ENCODE assay signal across 18 cellular contexts in the genomic region with DNA sequence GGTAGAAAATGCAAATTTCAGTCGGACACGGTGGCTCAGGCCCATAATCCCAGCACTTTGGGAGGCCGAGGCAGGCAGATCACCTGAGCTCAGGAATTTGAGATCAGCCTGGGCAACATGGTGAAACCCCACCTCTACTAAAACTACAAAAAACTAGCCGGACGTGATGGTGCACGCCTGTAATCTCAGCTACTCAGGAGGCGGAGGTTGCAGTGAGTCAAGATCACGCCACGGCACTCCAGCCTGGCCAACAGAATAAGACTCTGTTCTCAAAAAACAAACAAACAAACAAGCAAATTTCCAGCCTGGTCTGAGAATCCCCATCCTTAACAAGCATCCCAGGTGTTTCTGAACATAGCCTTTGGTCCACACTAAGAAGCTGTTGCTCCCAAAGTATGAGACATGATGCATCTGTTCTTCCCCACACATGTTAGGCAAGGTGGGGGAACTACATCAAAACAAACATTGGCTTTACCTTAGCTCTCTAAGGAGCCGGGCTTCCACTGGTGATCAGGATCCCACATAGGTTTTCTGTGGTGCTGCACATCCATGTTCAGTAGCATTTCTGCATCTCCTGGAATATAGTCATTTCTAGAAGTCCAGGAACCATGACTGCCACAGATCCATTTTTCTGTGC.
DNase-seq lines count a peak whose midpoint lies in the region; ATAC-seq and TF ChIP-seq lines count a peak whose summit lies in the region.
"Had no signal": no experiment of that assay in that cellular context is flagged by ENCODE, and none has a peak within 500 bp of the region (broad histone marks: within the 10 kb centered on the region; RNA-seq: fewer than 3 reads in every experiment).

No MANE protein-coding gene starts in this region.

- DNase-seq in DND-41 = peak; percentile 16
- no peak for DNase-seq in activated T-helper 1 cell treated with anti-CD3 and anti-CD28 coated beads, Interleukin-12 subunit alpha, Interleukin-12 subunit beta, Interleukin-2, Interleukin-4 antibody, amounts not matched to agents 30 ng/mL and 10 ng/mL and 1 ng/mL, durations not matched to agents 14 hours and 24 hours and 36 hours (ENCODE audit: low spot score)
- DNase-seq in stimulated activated naive CD4-positive, alpha-beta T cell (lab: John Stamatoyannopoulos, UW) = no peak
- no peak for DNase-seq in NCI-H526 (lab: John Stamatoyannopoulos, UW)
- no peak for DNase-seq in central memory CD4-positive, alpha-beta T cell
- DNase-seq: activated CD4-positive, alpha-beta T cell treated with anti-CD3 and anti-CD28 coated beads, Interleukin-2, amount 50 U/mL, for 4 hours; activated effector memory CD4-positive, alpha-beta T cell treated with anti-CD3 and anti-CD28 coated beads, Interleukin-2, amount 50 U/mL, for 16 hours; C1 segment of cervical spinal cord; effector CD4-positive, alpha-beta T cell; NCI-H2029 treated with DMSO at 0.1 percent for 48 hours; NCI-H748 treated with DMSO at 0.1 percent for 48 hours; occipital lobe; SIG-M5 had no signal

- intact Hi-C loops in activated T-helper 1 cell treated with anti-CD3 and anti-CD28 coated beads, Interleukin-12 subunit alpha, Interleukin-12 subunit beta, Interleukin-2, Interleukin-4 antibody, amounts not matched to agents 30 ng/mL and 10 ng/mL and 1 ng/mL, durations not matched to agents 14 hours and 24 hours and 36 hours (cut with micrococcal nuclease) = no loop called here

- H4K20me1 ChIP-seq in DND-41 (ENCODE audit: insufficient read depth, low read length) (no peaks in the 10 kb centered on the region), Loucy (ENCODE audit: insufficient read depth, low read length, poor library complexity, severe bottlenecking) (no peaks in the 10 kb centered on the region)

- H3K9me3 ChIP-seq in DND-41 (ENCODE audit: insufficient read depth, low read length, severe bottlenecking) (no peaks in the 10 kb centered on the region), Loucy (ENCODE audit: insufficient read depth, low read depth, low read length) (no peaks in the 10 kb centered on the region), esophagus (ENCODE audit: control insufficient read depth in 2 of 2, insufficient read depth in 1 of 2, low read depth in 1 of 2, low read length in 1 of 2) (no peaks in the 10 kb centered on the region)

- H3K27me3 ChIP-seq in DND-41 (ENCODE audit: insufficient read depth, low read length, poor library complexity) (no peaks in the 10 kb centered on the region), Loucy (ENCODE audit: insufficient read depth, low read length, poor library complexity, severe bottlenecking) (no peaks in the 10 kb centered on the region), esophagus (ENCODE audit: control insufficient read depth in 1 of 2, insufficient read depth in 2 of 2, low read length in 2 of 2) (no peaks in the 10 kb centered on the region)

- no peak for TF ChIP-seq CTCF in DND-41 (IDR thresholded peaks at IDR 0.05; ENCODE audit: borderline replicate concordance, extremely low read depth, low read length, poor library complexity, severe bottlenecking)
- no peak for TF ChIP-seq CTCF in Loucy (conservative IDR thresholded peaks at IDR 0.05; ENCODE audit: low read length)

- H3K9ac ChIP-seq in DND-41 (ENCODE audit: low read depth, low read length) (peak overlapping the region; percentile 61), Loucy (ENCODE audit: low read depth, low read length, poor library complexity, severe bottlenecking) (peak overlapping the region; percentile 96)

- no peak overlapping the region for H3K27ac Mint-ChIP-seq in activated T-helper 1 cell treated with anti-CD3 and anti-CD28 coated beads, Interleukin-12 subunit alpha, Interleukin-12 subunit beta, Interleukin-2, Interleukin-4 antibody, amounts not matched to agents 30 ng/mL and 10 ng/mL and 1 ng/mL, durations not matched to agents 14 hours and 24 hours and 36 hours
- H3K27ac Mint-ChIP-seq: memory B cell had no signal

- H3K4me1 ChIP-seq in DND-41 (ENCODE audit: insufficient read depth, low read length) = peaks cover 61% of the 10 kb centered on the region
- peaks cover 90% of the 10 kb centered on the region for H3K4me1 ChIP-seq in Loucy (ENCODE audit: insufficient read depth, low read length, poor library complexity, severe bottlenecking)
- H3K4me1 ChIP-seq in esophagus (ENCODE audit: control insufficient read depth in 2 of 2, insufficient read depth in 2 of 2, low read length in 1 of 2) = peaks cover 2 to 5% of the 10 kb centered on the region in 2 donors

- 58 to 73% methylated on average over 10 of the region's 10 CpGs for WGBS in esophagus, 2 donors

- no peaks in the 10 kb centered on the region for H3K9me2 ChIP-seq in Loucy (replicated peaks; ENCODE audit: low read depth, low read length)

- H3K4me3 ChIP-seq in DND-41 (ENCODE audit: low read depth in 1 of 2, low read length in 2 of 2) = peak overlapping the region in 1 of 2 experiments; percentile 36; a peak in 2 of 4 replicates
- H3K4me3 ChIP-seq in Loucy (ENCODE audit: low read length, poor library complexity, severe bottlenecking) = peak overlapping the region; percentile 76
- no peak overlapping the region for H3K4me3 ChIP-seq in esophagus (ENCODE audit: low read depth in 1 of 2, low read length in 2 of 2)
- no peak overlapping the region for H3K4me3 ChIP-seq in skin epidermis

- H3K4me1 Mint-ChIP-seq in activated T-helper 1 cell treated with anti-CD3 and anti-CD28 coated beads, Interleukin-12 subunit alpha, Interleukin-12 subunit beta, Interleukin-2, Interleukin-4 antibody, amounts not matched to agents 30 ng/mL and 10 ng/mL and 1 ng/mL, durations not matched to agents 14 hours and 24 hours and 36 hours (ENCODE audit: low read depth) = peaks cover 41% of the 10 kb centered on the region

- H3K27ac ChIP-seq in DND-41 (ENCODE audit: low read length) (peak overlapping the region; percentile 95), esophagus (ENCODE audit: low read depth in 2 of 2, low read length in 1 of 2) (peak overlapping the region; percentile 80 to 81), skin epidermis (peak overlapping the region in 12 of 21 experiments; percentile 21 to 77 (median 44))

- H3F3A ChIP-seq in Loucy (ENCODE audit: low read depth) = peaks cover 8% of the 10 kb centered on the region

- H2AFZ ChIP-seq in DND-41 (ENCODE audit: low read depth, low read length) (peak overlapping the region; percentile 40), Loucy (ENCODE audit: low read length) (no peak overlapping the region)

- H3K36me3 ChIP-seq in DND-41 (ENCODE audit: insufficient read depth, low read length) (no peaks in the 10 kb centered on the region), Loucy (ENCODE audit: insufficient read depth, low read length) (peaks cover 20% of the 10 kb centered on the region; the same call in 1 of the 2 replicates), esophagus (ENCODE audit: control insufficient read depth in 2 of 2, insufficient read depth in 2 of 2, low read length in 1 of 2) (peaks cover 2 to 12% of the 10 kb centered on the region in 2 donors)

- no peak overlapping the region for H3K4me3 Mint-ChIP-seq in activated T-helper 1 cell treated with anti-CD3 and anti-CD28 coated beads, Interleukin-12 subunit alpha, Interleukin-12 subunit beta, Interleukin-2, Interleukin-4 antibody, amounts not matched to agents 30 ng/mL and 10 ng/mL and 1 ng/mL, durations not matched to agents 14 hours and 24 hours and 36 hours
- H3K4me3 Mint-ChIP-seq: brain, memory B cell had no signal

- H3K9me3 Mint-ChIP-seq in activated T-helper 1 cell treated with anti-CD3 and anti-CD28 coated beads, Interleukin-12 subunit alpha, Interleukin-12 subunit beta, Interleukin-2, Interleukin-4 antibody, amounts not matched to agents 30 ng/mL and 10 ng/mL and 1 ng/mL, durations not matched to agents 14 hours and 24 hours and 36 hours = no peaks in the 10 kb centered on the region
- H3K9me3 Mint-ChIP-seq: brain, memory B cell had no signal

- H3K27me3 Mint-ChIP-seq in activated T-helper 1 cell treated with anti-CD3 and anti-CD28 coated beads, Interleukin-12 subunit alpha, Interleukin-12 subunit beta, Interleukin-2, Interleukin-4 antibody, amounts not matched to agents 30 ng/mL and 10 ng/mL and 1 ng/mL, durations not matched to agents 14 hours and 24 hours and 36 hours (ENCODE audit: insufficient read depth) = no peaks in the 10 kb centered on the region
- H3K27me3 Mint-ChIP-seq: brain had no signal

- H3K79me2 ChIP-seq in DND-41 (ENCODE audit: insufficient read depth, low read length) = peaks cover 4% of the 10 kb centered on the region; the same call in 1 of the 2 replicates
- H3K79me2 ChIP-seq in Loucy (ENCODE audit: insufficient read depth, low read length) = peaks cover 48% of the 10 kb centered on the region

- H3K4me2 ChIP-seq in DND-41 (ENCODE audit: insufficient read depth, low read length) = peak overlapping the region; percentile 54
- peak overlapping the region; percentile 96 for H3K4me2 ChIP-seq in Loucy (ENCODE audit: low read depth, low read length, poor library complexity, severe bottlenecking)

- H3K36me3 Mint-ChIP-seq in activated T-helper 1 cell treated with anti-CD3 and anti-CD28 coated beads, Interleukin-12 subunit alpha, Interleukin-12 subunit beta, Interleukin-2, Interleukin-4 antibody, amounts not matched to agents 30 ng/mL and 10 ng/mL and 1 ng/mL, durations not matched to agents 14 hours and 24 hours and 36 hours (ENCODE audit: low read depth) = no peaks in the 10 kb centered on the region

- peak; percentile 8; the same call in 2 of the 3 replicates for ATAC-seq in DND-41 (ENCODE audit: insufficient read depth, low read depth)

Comparison
In these comparisons a context has a peak if more than half of its experiments do, and no peak if none do; other contexts are left out.
1. H3K27ac ChIP-seq: peak in every context shown above with its lines; median percentile 95 in DND-41; 80 in esophagus; 44 in skin epidermis.